Comparison of ENCODE assay signal across 9 cellular contexts in the genomic region with DNA sequence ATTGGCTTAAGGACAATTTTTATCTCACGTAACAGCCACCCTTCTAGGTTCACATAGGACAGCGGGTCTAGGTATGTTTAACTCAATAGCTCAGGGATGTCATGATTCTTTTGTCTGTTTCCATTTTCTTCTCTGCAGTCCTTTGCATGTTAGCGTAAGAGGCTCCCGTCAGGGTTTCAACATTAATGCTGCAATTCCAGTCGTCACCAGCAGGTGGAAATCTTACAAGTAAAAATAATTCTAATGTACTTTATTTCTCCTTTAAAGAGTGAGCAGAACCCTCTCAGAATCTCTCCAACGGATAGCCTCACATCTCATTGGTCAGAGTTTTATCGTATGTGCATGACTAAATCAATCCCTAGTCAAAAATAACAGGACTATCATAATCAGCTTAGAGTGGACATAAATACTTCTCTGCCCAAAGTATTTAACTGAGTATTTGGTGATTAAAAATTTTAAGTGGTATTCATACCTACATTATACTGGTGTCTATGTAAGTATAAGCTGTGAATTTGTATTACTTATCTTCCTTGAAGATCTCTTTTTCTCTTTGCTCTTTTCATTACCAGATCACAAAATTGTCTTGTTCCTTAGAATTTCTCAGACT.
DNase-seq lines count a peak whose midpoint lies in the region; ATAC-seq, FAIRE-seq and TF ChIP-seq lines count a peak whose summit lies in the region.
"Had no signal": no experiment of that assay in that cellular context is flagged by ENCODE, and none has a peak within 500 bp of the region (broad histone marks: within the 10 kb centered on the region; RNA-seq: fewer than 3 reads in every experiment).

No MANE protein-coding gene starts in this region.

- FAIRE-seq in GM12891 (lab: Jason Lieb, UNC), result no peak

- DNase-seq in D341Med (ENCODE audit: low spot score) (peak; percentile 34), HT-29 (ENCODE audit: low spot score) (peak; percentile 79), SK-N-DZ (ENCODE audit: low spot score) (peak; percentile 28), dermis blood vessel endothelial cell (peak; percentile 71), mesothelial cell of epicardium (ENCODE audit: low spot score in 2 of 2, unreplicated experiment in 2 of 2) (peak; percentile 33 to 76), type B pancreatic cell (ENCODE audit: extremely low spot score, unreplicated experiment) (no peak), GM12891 (ENCODE audit: insufficient read length, low spot score) (no peak)

- no peaks in the 10 kb centered on the region for H3K9me3 Mint-ChIP-seq in mesothelial cell of epicardium
- no peaks in the 10 kb centered on the region for H3K9me3 Mint-ChIP-seq in type B pancreatic cell

- TF ChIP-seq POLR2A in GM12891 (IDR thresholded peaks at IDR 0.05; ENCODE audit: low read depth, low read length), result no peak

- no peak overlapping the region for H3K4me3 Mint-ChIP-seq in mesothelial cell of epicardium
- H3K4me3 Mint-ChIP-seq in type B pancreatic cell, result no peak overlapping the region
- H3K4me3 Mint-ChIP-seq: activated naive CD8-positive, alpha-beta T cell had no signal

- H3K27me3 Mint-ChIP-seq in mesothelial cell of epicardium (ENCODE audit: low read depth), result peaks cover 2% of the 10 kb centered on the region
- peaks cover 9% of the 10 kb centered on the region for H3K27me3 Mint-ChIP-seq in type B pancreatic cell
- H3K27me3 Mint-ChIP-seq: activated naive CD8-positive, alpha-beta T cell had no signal

- H3K36me3 Mint-ChIP-seq in mesothelial cell of epicardium (no peaks in the 10 kb centered on the region), type B pancreatic cell (no peaks in the 10 kb centered on the region)
- H3K36me3 Mint-ChIP-seq: activated naive CD8-positive, alpha-beta T cell had no signal

- H3K27ac Mint-ChIP-seq in mesothelial cell of epicardium, result no peak overlapping the region
- no peak overlapping the region for H3K27ac Mint-ChIP-seq in type B pancreatic cell
- H3K27ac Mint-ChIP-seq: activated naive CD8-positive, alpha-beta T cell had no signal

- peak; percentile 97 for TF ChIP-seq CTCF in mesothelial cell of epicardium (IDR thresholded peaks at IDR 0.05; ENCODE audit: unreplicated experiment)
- TF ChIP-seq CTCF in type B pancreatic cell (conservative IDR thresholded peaks at IDR 0.05), result peak; percentile 85

- peaks cover 6% of the 10 kb centered on the region for H3K4me1 Mint-ChIP-seq in mesothelial cell of epicardium
- no peaks in the 10 kb centered on the region for H3K4me1 Mint-ChIP-seq in type B pancreatic cell (ENCODE audit: unreplicated experiment)

- peak; percentile 83 for ATAC-seq in GM18867 (IDR thresholded peaks at IDR 0.05; ENCODE audit: unreplicated experiment)

TF ChIP-seq in GM12891, 5 proteins besides CTCF, POLR2A, EP300 and RAD21:
- no peak for TF ChIP-seq SPI1 (IDR thresholded peaks at IDR 0.05; ENCODE audit: low read depth, low read length)
- TF ChIP-seq PAX5 (IDR thresholded peaks at IDR 0.05; ENCODE audit: insufficient read depth, low read length, severe bottlenecking), result no peak
- no peak for TF ChIP-seq TAF1 (IDR thresholded peaks at IDR 0.05; ENCODE audit: low read depth, low read length)
- TF ChIP-seq POU2F2 (IDR thresholded peaks at IDR 0.05; ENCODE audit: low read depth, low read length), result no peak
- no peak for TF ChIP-seq POLR2AphosphoS5 (IDR thresholded peaks at IDR 0.05; ENCODE audit: low read depth, low read length)

Comparison
In these comparisons a context has a peak if more than half of its experiments do, and no peak if none do; other contexts are left out.
1. DNase-seq: peak in D341Med (single experiment), HT-29 (single experiment), SK-N-DZ (single experiment), dermis blood vessel endothelial cell (single experiment) and mesothelial cell of epicardium (2 of 2); none in type B pancreatic cell (single experiment) and GM12891 (single experiment).